Comparison of ENCODE assay signal across 11 cellular contexts in the genomic region with DNA sequence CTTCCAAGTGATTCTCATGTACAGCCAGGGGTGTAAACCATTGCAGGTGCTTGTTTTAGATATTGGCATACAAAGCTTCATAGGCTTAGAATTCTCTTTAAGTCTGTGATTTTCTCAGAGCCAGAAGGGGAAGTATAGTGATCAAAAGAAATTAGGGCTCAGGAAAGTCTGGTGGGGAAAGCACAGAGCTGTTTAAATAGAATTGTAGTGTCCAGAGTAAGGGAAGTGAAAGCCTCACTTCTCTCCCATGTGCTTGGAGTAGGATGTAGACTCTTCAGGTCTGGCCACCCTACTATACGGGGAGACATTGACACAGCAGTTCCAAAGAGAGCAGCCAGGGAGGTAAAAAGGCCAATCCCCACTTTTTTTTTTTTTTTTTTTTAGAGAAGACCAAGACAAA. TPM values are rescaled to one million over a fixed set of nuclear protein-coding genes. Genes with fewer than 3 reads are reported as not detected.
A peak's percentile ranks its signal among the peaks of the same experiment; 100 is the strongest.
DNase-seq lines count a peak whose midpoint lies in the region; ATAC-seq and TF ChIP-seq lines count a peak whose summit lies in the region.
"Had no signal": no experiment of that assay in that cellular context is flagged by ENCODE, and none has a peak within 500 bp of the region (broad histone marks: within the 10 kb centered on the region; RNA-seq: fewer than 3 reads in every experiment).

No MANE protein-coding gene starts in this region.

- in situ Hi-C loops in Panc1 (cut with HindIII; ENCODE audit: low pct_unique_long_range_greater_than_20kb, low sequenced_read_pairs) = no loop called here

- no peaks in the 10 kb centered on the region for H3K27me3 ChIP-seq in BLaER1
- no peaks in the 10 kb centered on the region for H3K27me3 ChIP-seq in Panc1 (ENCODE audit: control insufficient read depth, insufficient read depth, low read length)
- H3K27me3 ChIP-seq in hepatocyte = no peaks in the 10 kb centered on the region
- H3K27me3 ChIP-seq in uterus = no peaks in the 10 kb centered on the region

- ATAC-seq in GM18868 (IDR thresholded peaks at IDR 0.05; ENCODE audit: unreplicated experiment) (peak; percentile 31), Panc1 (peak; percentile 33; the same call in 1 of the 2 replicates), HG03280 (IDR thresholded peaks at IDR 0.05; ENCODE audit: unreplicated experiment) (no peak), HG03439 (IDR thresholded peaks at IDR 0.05; ENCODE audit: unreplicated experiment) (no peak)
- ATAC-seq: left colon had no signal

- H3K9me3 ChIP-seq in BLaER1 (no peaks in the 10 kb centered on the region), Panc1 (ENCODE audit: control insufficient read depth, insufficient read depth, low read depth, low read length) (no peaks in the 10 kb centered on the region), hepatocyte (ENCODE audit: low read depth) (no peaks in the 10 kb centered on the region), uterus (no peaks in the 10 kb centered on the region)

- POLR2A ChIA-PET in Panc1 (lab: Charles Lee) = interaction anchor here (0.5 to 1.1 kb wide), 3 partner anchors 8 to 887 kb away, joined by 3 to 6 read pairs (median 3); no protein-coding TSS in a partner anchor

- no peak overlapping the region for H2AFZ ChIP-seq in hepatocyte

- DNase-seq in Panc1 (ENCODE audit: low read depth, low spot score) (no peak), hepatocyte (ENCODE audit: low spot score) (no peak), uterus (no peak), iPS-NIHi7 (ENCODE audit: extremely low spot score) (no peak)
- DNase-seq: left colon; stimulated activated CD4-positive, alpha-beta T cell treated with anti-CD3 and anti-CD28 coated beads, Interleukin-12 subunit alpha, Interleukin-12 subunit beta, amount 100 ng/mL, for 4 hours had no signal

- 59% methylated on average over 1 of the region's 1 CpG for WGBS in hepatocyte (ENCODE audit: low lambda C conversion rate, missing lambda C conversion rate)

- CTCF ChIA-PET in Panc1 (lab: Charles Lee) = interaction anchor here (0.6 to 0.7 kb wide), 4 partner anchors 53 to 457 kb away, joined by 3 to 8 read pairs (median 4); no protein-coding TSS in a partner anchor

- peaks cover 85% of the 10 kb centered on the region for H3K79me2 ChIP-seq in hepatocyte

- H3K4me3 ChIP-seq in BLaER1 (no peak overlapping the region), Panc1 (ENCODE audit: low read depth in 2 of 2, low read length in 2 of 2) (peak overlapping the region; percentile 64 to 93), hepatocyte (no peak overlapping the region), uterus (no peak overlapping the region)

- H3K27ac ChIP-seq in BLaER1 (no peak overlapping the region), Panc1 (ENCODE audit: low read length) (peak overlapping the region; percentile 98), hepatocyte (no peak overlapping the region), uterus (no peak overlapping the region)
- H3K27ac ChIP-seq: epithelial cell of prostate had no signal

- no peak overlapping the region for H3K9ac ChIP-seq in BLaER1

- no TSS peak for BruUV-seq in Panc1 (replicated peaks; lab: Mats Ljungman, UMichigan)

- peaks cover 77% of the 10 kb centered on the region for H3K4me1 ChIP-seq in BLaER1
- peaks cover 7% of the 10 kb centered on the region; the same call in 1 of the 2 replicates for H3K4me1 ChIP-seq in Panc1 (ENCODE audit: control insufficient read depth, insufficient read depth, low read length)
- H3K4me1 ChIP-seq in hepatocyte (ENCODE audit: insufficient read depth) = no peaks in the 10 kb centered on the region
- no peaks in the 10 kb centered on the region for H3K4me1 ChIP-seq in uterus

- intact Hi-C loops in Panc1 (cut with micrococcal nuclease; ENCODE audit: unreplicated experiment) (no loop called here), uterus (cut with DNase I; ENCODE audit: low total_unique reads) (no loop called here)

- peak overlapping the region; percentile 68 for H3K4me2 ChIP-seq in BLaER1
- peak overlapping the region; percentile 65 for H3K4me2 ChIP-seq in hepatocyte

- TF ChIP-seq CTCF in Panc1 (IDR thresholded peaks at IDR 0.05) (no peak), hepatocyte (IDR thresholded peaks at IDR 0.05; ENCODE audit: poor library complexity) (no peak), uterus (IDR thresholded peaks at IDR 0.05) (no peak)

- H3K36me3 ChIP-seq in BLaER1 (no peaks in the 10 kb centered on the region), Panc1 (ENCODE audit: control insufficient read depth, insufficient read depth, low read length) (no peaks in the 10 kb centered on the region), hepatocyte (replicated peaks; ENCODE audit: insufficient read depth, low read depth) (no peaks in the 10 kb centered on the region), uterus (no peaks in the 10 kb centered on the region)

- H4K20me1 ChIP-seq in BLaER1 = no peaks in the 10 kb centered on the region
- H4K20me1 ChIP-seq in hepatocyte (ENCODE audit: insufficient read depth, poor library complexity, severe bottlenecking) = no peaks in the 10 kb centered on the region

- TF ChIP-seq POLR2A in uterus (IDR thresholded peaks at IDR 0.05) = no peak

- H3K9me2 ChIP-seq in hepatocyte (replicated peaks; ENCODE audit: insufficient read depth) = no peaks in the 10 kb centered on the region

RNA-seq across cellular contexts. Expression of a gene that starts 10.4 kb away (rescaled TPM):
- 42.8 TPM for total RNA-seq in Panc1 (2021; ENCODE audit: unreplicated experiment)
- 18.8 TPM for polyA plus RNA-seq in Panc1 (2012; ENCODE audit: insufficient read length)
- total RNA-seq in hepatocyte = 36.4 and 39.3 TPM in 2 replicates
- polyA plus RNA-seq in hepatocyte = 16.3 and 25.9 TPM in 2 replicates
- total RNA-seq in uterus = 10 to 100 TPM in 2 of 4 donors, 1 to 10 TPM in 2; 7.8 to 16.2 (median 10.9) TPM

Comparison
In these comparisons a context has a peak if more than half of its experiments do, and no peak if none do; other contexts are left out.
1. H3K4me3 ChIP-seq: peak in Panc1 (2 of 2); none in BLaER1 (single experiment), hepatocyte (single experiment) and uterus (0 of 2).
2. ATAC-seq: peak in GM18868 (single experiment) and Panc1 (single experiment); none in HG03280 (single experiment) and HG03439 (single experiment).